Comparison of ENCODE assay signal across 8 cellular contexts in genomic region chr19:46704379-46705076, GRCh38. TPM values are rescaled to one million over a fixed set of nuclear protein-coding genes. Genes with fewer than 3 reads are reported as not detected.
DNase-seq lines count a peak whose midpoint lies in the region; ATAC-seq and TF ChIP-seq lines count a peak whose summit lies in the region.

No MANE protein-coding gene starts in this region.

- no TSS peak for BruUV-seq in Calu3 (replicated peaks; lab: Mats Ljungman, UMichigan)

- no peak overlapping the region for H3K27ac ChIP-seq in WERI-Rb-1
- no peak overlapping the region for H3K27ac ChIP-seq in body of pancreas

- H3K9me3 ChIP-seq in WERI-Rb-1 (ENCODE audit: severe bottlenecking) (no peaks in the 10 kb centered on the region), body of pancreas (no peaks in the 10 kb centered on the region)

- peaks cover 82% of the 10 kb centered on the region for H3K36me3 Mint-ChIP-seq in Calu3 (ENCODE audit: insufficient read depth, unreplicated experiment)

- CTCF ChIA-PET in Calu3 (lab: Charles Lee): interaction anchor here (0.6 kb wide), 1 partner anchor 204 kb away, joined by 3 read pairs; no protein-coding TSS in a partner anchor

- no peaks in the 10 kb centered on the region for H3K4me1 ChIP-seq in body of pancreas

- intact Hi-C loops in Calu3 (cut with micrococcal nuclease; ENCODE audit: unreplicated experiment) (no loop called here), body of pancreas (cut with DNase I) (no loop called here)

- no peaks in the 10 kb centered on the region for H3K27me3 Mint-ChIP-seq in Calu3 (ENCODE audit: unreplicated experiment)

- no peak for TF ChIP-seq POLR2A in body of pancreas (IDR thresholded peaks at IDR 0.05)

- H3K27me3 ChIP-seq in WERI-Rb-1 (ENCODE audit: insufficient read depth, low read depth, severe bottlenecking) (no peaks in the 10 kb centered on the region), body of pancreas (no peaks in the 10 kb centered on the region)

- no peak overlapping the region for H3K27ac Mint-ChIP-seq in Calu3 (ENCODE audit: unreplicated experiment)

- DNase-seq in Calu3: peak; percentile 50
- peak; percentile 41 for DNase-seq in Jurkat, Clone E6-1 (ENCODE audit: low read depth, low spot score)
- DNase-seq in WERI-Rb-1: peak; percentile 69
- DNase-seq in body of pancreas: peak; percentile 70 to 85 (median 76)
- DNase-seq in left lobe of liver (ENCODE audit: low spot score): peak; percentile 69
- peak; percentile 72 to 87 (median 83) for DNase-seq in stimulated activated CD4-positive, alpha-beta T cell treated with anti-CD3 and anti-CD28 coated beads, TNF-alpha, amount 100 ng/mL, for 4 hours (ENCODE audit: low read depth in 3 of 3)
- DNase-seq in NCI-H226: no peak

- H3K4me3 Mint-ChIP-seq in Calu3 (ENCODE audit: low read depth, unreplicated experiment): no peak overlapping the region

- TF ChIP-seq CTCF in Calu3 (IDR thresholded peaks at IDR 0.05; ENCODE audit: unreplicated experiment): peak; percentile 95
- TF ChIP-seq CTCF in WERI-Rb-1 (IDR thresholded peaks at IDR 0.05; ENCODE audit: low read depth, low read length): peak; percentile 89
- TF ChIP-seq CTCF in body of pancreas (IDR thresholded peaks at IDR 0.05): peak; percentile 74 to 95 (median 83)

- H3K4me3 ChIP-seq in Jurkat, Clone E6-1 (ENCODE audit: low read length): no peak overlapping the region
- H3K4me3 ChIP-seq in WERI-Rb-1 (ENCODE audit: low read depth, low read length) (no peak overlapping the region), body of pancreas (no peak overlapping the region)

- 26 to 37% methylated on average over 12 to 21 of the region's 21 CpGs for WGBS in body of pancreas, 2 donors

- H3K36me3 ChIP-seq in WERI-Rb-1 (peaks cover 40% of the 10 kb centered on the region), body of pancreas (replicated peaks in 1 of 2; ENCODE audit: insufficient read depth in 1 of 2, low read depth in 2 of 2) (peaks cover 0 to 28% of the 10 kb centered on the region in 2 donors)

- no peaks in the 10 kb centered on the region for H3K9me3 Mint-ChIP-seq in Calu3 (ENCODE audit: low read depth, unreplicated experiment)

- ATAC-seq in body of pancreas (peak; percentile 76), left lobe of liver (peak; percentile 91), GM21526 (IDR thresholded peaks at IDR 0.05; ENCODE audit: low FRiP score, unreplicated experiment) (no peak)

- no peaks in the 10 kb centered on the region for H3K4me1 Mint-ChIP-seq in Calu3 (ENCODE audit: low read depth, unreplicated experiment)

RNA-seq across cellular contexts. Expression of gene PRKD2, which starts 12.4 kb away (rescaled TPM):
- 98.3 and 110 TPM in 2 replicates for total RNA-seq in Calu3 (2022)
- polyA plus RNA-seq in Jurkat, Clone E6-1 (2012; ENCODE audit: insufficient read depth, insufficient read length): 61.6 TPM
- 10 to 100 TPM; 18.9 to 58.3 TPM for total RNA-seq in body of pancreas
- total RNA-seq in left lobe of liver: 13.7 TPM

RNA-seq across cellular contexts. Expression of gene FKRP, which starts 41.3 kb away (rescaled TPM):
- 33.7 and 35.0 TPM in 2 replicates for total RNA-seq in Calu3 (2022)
- polyA plus RNA-seq in Jurkat, Clone E6-1 (2012; ENCODE audit: insufficient read depth, insufficient read length): 9.9 TPM
- 10 to 100 TPM in 1 of 2 donors, 1 to 10 TPM in 1; 8.8 to 13.2 TPM for total RNA-seq in body of pancreas
- 6.6 TPM for total RNA-seq in left lobe of liver

RNA-seq across cellular contexts. Expression of gene STRN4, which starts 41.7 kb away (rescaled TPM):
- 149 and 151 TPM in 2 replicates for total RNA-seq in Calu3 (2022)
- 39.4 TPM for polyA plus RNA-seq in Jurkat, Clone E6-1 (2012; ENCODE audit: insufficient read depth, insufficient read length)
- total RNA-seq in body of pancreas: 10 to 100 TPM; 51.4 to 55.5 TPM
- 24.1 TPM for total RNA-seq in left lobe of liver

RNA-seq across cellular contexts. Expression of gene DACT3, which starts 43.5 kb away (rescaled TPM):
- not detected in 2 replicates for total RNA-seq in Calu3 (2022)
- polyA plus RNA-seq in Jurkat, Clone E6-1 (2012; ENCODE audit: insufficient read depth, insufficient read length): 0.77 TPM
- 1 to 10 TPM in 1 of 2 donors, under 1 TPM in 1; 0.99 to 4.4 TPM for total RNA-seq in body of pancreas
- total RNA-seq in left lobe of liver: 1.2 TPM
